ENCODE assay signal across 1 cellular context in the genomic region with DNA sequence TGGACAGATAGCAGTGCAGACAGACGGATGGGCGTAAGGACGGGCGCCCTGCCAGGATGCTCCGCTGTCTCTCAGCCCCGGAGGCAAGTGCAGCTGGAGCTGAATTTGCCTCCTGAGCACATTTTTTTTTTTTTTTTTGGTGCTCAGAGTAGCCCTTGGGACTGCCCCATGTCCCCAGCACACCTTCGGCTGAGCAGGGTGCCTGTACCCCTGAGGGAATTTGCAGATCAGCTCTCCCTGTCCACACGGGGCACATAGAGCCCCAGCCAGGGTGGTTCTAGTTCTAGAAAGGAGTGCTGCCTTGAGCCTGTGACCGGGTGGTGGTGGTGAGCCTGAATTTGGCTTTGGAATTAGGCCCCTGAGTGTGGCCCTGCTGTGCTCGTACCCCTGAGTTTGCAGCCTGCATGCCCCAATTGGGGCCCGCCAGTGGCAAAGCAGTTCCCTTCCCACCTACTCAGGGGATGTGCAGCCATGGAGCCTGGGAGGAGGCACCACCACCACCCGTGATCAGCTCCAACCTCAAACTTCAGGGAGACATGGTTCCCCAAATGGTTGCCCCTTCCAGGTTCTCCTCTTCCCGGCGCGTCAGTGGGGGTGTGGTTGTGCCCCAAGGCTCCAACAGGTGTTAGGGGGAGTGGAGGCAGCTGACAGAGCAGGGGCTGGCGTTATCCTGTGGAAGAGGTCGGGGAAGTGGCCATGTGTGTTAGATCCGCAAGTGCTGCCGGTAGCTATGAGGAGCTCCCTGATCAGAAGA.
TF ChIP-seq lines count a peak whose summit lies in the region.

No MANE protein-coding gene starts in this region.

TF ChIP-seq in H1, 55 proteins besides CTCF, POLR2A, EP300 and RAD21 (continued from another document):
- TF ChIP-seq, protein P1, sequence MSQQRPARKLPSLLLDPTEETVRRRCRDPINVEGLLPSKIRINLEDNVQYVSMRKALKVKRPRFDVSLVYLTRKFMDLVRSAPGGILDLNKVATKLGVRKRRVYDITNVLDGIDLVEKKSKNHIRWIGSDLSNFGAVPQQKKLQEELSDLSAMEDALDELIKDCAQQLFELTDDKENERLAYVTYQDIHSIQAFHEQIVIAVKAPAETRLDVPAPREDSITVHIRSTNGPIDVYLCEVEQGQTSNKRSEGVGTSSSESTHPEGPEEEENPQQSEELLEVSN (IDR thresholded peaks at IDR 0.05), result no peak
- TF ChIP-seq RFX5 (IDR thresholded peaks at IDR 0.05; ENCODE audit: borderline replicate concordance, low read depth, low read length), result no peak
- no peak for TF ChIP-seq CBX8 (IDR thresholded peaks at IDR 0.05; ENCODE audit: borderline replicate concordance, low read depth, low read length)
- TF ChIP-seq POLR2AphosphoS5 (IDR thresholded peaks at IDR 0.05; ENCODE audit: low read depth, low read length), result no peak
- TF ChIP-seq KDM1A (IDR thresholded peaks at IDR 0.05; ENCODE audit: borderline replicate concordance, low read length), result no peak
- TF ChIP-seq EZH2 (IDR thresholded peaks at IDR 0.05; ENCODE audit: low read depth, low read length, severe bottlenecking), result no peak
